ENCODE assay signal across 24 cellular contexts in genomic region chr13:111953546-111954178, GRCh38.
"Had no signal": no experiment of that assay in that cellular context is flagged by ENCODE, and none has a peak within 500 bp of the region (broad histone marks: within the 10 kb centered on the region; RNA-seq: fewer than 3 reads in every experiment).

No MANE protein-coding gene starts in this region.

- DNase-seq: activated CD4-positive, alpha-beta T cell treated with anti-CD3 and anti-CD28 coated beads for 1 hour; activated CD4-positive, alpha-beta T cell treated with anti-CD3 and anti-CD28 coated beads, Interleukin-2, amount 10 ng/mL, durations not matched to agents 7 days and 5 days; activated gamma-delta T cell; activated naive CD4-positive, alpha-beta T cell treated with anti-CD3 and anti-CD28 coated beads, Interleukin-2, amount 10 ng/mL, durations not matched to agents 7 days and 5 days; activated naive CD8-positive, alpha-beta T cell treated with anti-CD3 and anti-CD28 coated beads, Interleukin-2, amount 10 ng/mL, durations not matched to agents 7 days and 5 days; caudate nucleus; cortex of kidney; foreskin keratinocyte; heart right ventricle; kidney glomerular epithelial cell; mucosa of descending colon; ovary; retina; stimulated activated naive CD4-positive, alpha-beta T cell; T-helper 2 cell; testis; transverse colon had no signal

- H3K4me1 ChIP-seq: ascending aorta, esophagus muscularis mucosa, foreskin keratinocyte, heart right ventricle, prostate gland, testis, transverse colon had no signal

- H3K4me1 Mint-ChIP-seq: activated CD4-positive, alpha-beta memory T cell treated with anti-CD3 and anti-CD28 coated beads, Interleukin-2, amount 10 ng/mL, durations not matched to agents 7 days and 5 days; activated CD4-positive, alpha-beta T cell treated with anti-CD3 and anti-CD28 coated beads, Interleukin-2, amount 10 ng/mL, durations not matched to agents 7 days and 5 days; activated naive CD4-positive, alpha-beta T cell treated with anti-CD3 and anti-CD28 coated beads, Interleukin-2, amount 10 ng/mL, durations not matched to agents 7 days and 5 days; activated naive CD8-positive, alpha-beta T cell treated with anti-CD3 and anti-CD28 coated beads, Interleukin-2, amount 10 ng/mL, durations not matched to agents 7 days and 5 days had no signal

- H3K27ac ChIP-seq: ascending aorta, esophagus muscularis mucosa, foreskin keratinocyte, heart right ventricle, neutrophil, ovary, prostate gland, testis, transverse colon had no signal

- H3K36me3 ChIP-seq: ascending aorta, esophagus muscularis mucosa, heart right ventricle, neutrophil, ovary, prostate gland, transverse colon had no signal

- H3K36me3 Mint-ChIP-seq: activated naive CD4-positive, alpha-beta T cell treated with anti-CD3 and anti-CD28 coated beads, Interleukin-2, amount 10 ng/mL, durations not matched to agents 7 days and 5 days; activated naive CD8-positive, alpha-beta T cell treated with anti-CD3 and anti-CD28 coated beads, Interleukin-2, amount 10 ng/mL, durations not matched to agents 7 days and 5 days had no signal

- H3K4me3 Mint-ChIP-seq: activated CD4-positive, alpha-beta memory T cell treated with anti-CD3 and anti-CD28 coated beads, Interleukin-2, amount 10 ng/mL, durations not matched to agents 7 days and 5 days; activated CD4-positive, alpha-beta T cell treated with anti-CD3 and anti-CD28 coated beads, Interleukin-2, amount 10 ng/mL, durations not matched to agents 7 days and 5 days; activated naive CD4-positive, alpha-beta T cell treated with anti-CD3 and anti-CD28 coated beads, Interleukin-2, amount 10 ng/mL, durations not matched to agents 7 days and 5 days; activated naive CD8-positive, alpha-beta T cell treated with anti-CD3 and anti-CD28 coated beads, Interleukin-2, amount 10 ng/mL, durations not matched to agents 7 days and 5 days; brain had no signal

- H3K9me3 ChIP-seq: ascending aorta, mucosa of descending colon, neutrophil, prostate gland, testis had no signal

- H3K4me3 ChIP-seq: ascending aorta, esophagus muscularis mucosa, heart right ventricle, lung, mucosa of descending colon, ovary, prostate gland, testis, transverse colon had no signal

- H3K27me3 ChIP-seq: ascending aorta, foreskin keratinocyte, neutrophil, ovary, testis, transverse colon had no signal

- H3K27me3 Mint-ChIP-seq: activated CD4-positive, alpha-beta memory T cell treated with anti-CD3 and anti-CD28 coated beads, Interleukin-2, amount 10 ng/mL, durations not matched to agents 7 days and 5 days; activated CD4-positive, alpha-beta T cell treated with anti-CD3 and anti-CD28 coated beads, Interleukin-2, amount 10 ng/mL, durations not matched to agents 7 days and 5 days; activated naive CD4-positive, alpha-beta T cell treated with anti-CD3 and anti-CD28 coated beads, Interleukin-2, amount 10 ng/mL, durations not matched to agents 7 days and 5 days; activated naive CD8-positive, alpha-beta T cell treated with anti-CD3 and anti-CD28 coated beads, Interleukin-2, amount 10 ng/mL, durations not matched to agents 7 days and 5 days had no signal

- H3K27ac Mint-ChIP-seq: activated CD4-positive, alpha-beta memory T cell treated with anti-CD3 and anti-CD28 coated beads, Interleukin-2, amount 10 ng/mL, durations not matched to agents 7 days and 5 days; activated CD4-positive, alpha-beta T cell treated with anti-CD3 and anti-CD28 coated beads, Interleukin-2, amount 10 ng/mL, durations not matched to agents 7 days and 5 days; activated naive CD4-positive, alpha-beta T cell treated with anti-CD3 and anti-CD28 coated beads, Interleukin-2, amount 10 ng/mL, durations not matched to agents 7 days and 5 days; activated naive CD8-positive, alpha-beta T cell treated with anti-CD3 and anti-CD28 coated beads, Interleukin-2, amount 10 ng/mL, durations not matched to agents 7 days and 5 days; brain had no signal
